Comparison of ENCODE assay signal across 8 cellular contexts in genomic region chr12:89863332-89863938, GRCh38.
A peak's percentile ranks its signal among the peaks of the same experiment; 100 is the strongest.
DNase-seq lines count a peak whose midpoint lies in the region; ATAC-seq and TF ChIP-seq lines count a peak whose summit lies in the region.

No MANE protein-coding gene starts in this region.

- peak overlapping the region; percentile 15 to 94 (median 57) for H3K27ac ChIP-seq in heart left ventricle
- H3K27ac ChIP-seq in left ventricle myocardium inferior (replicated peaks) = peak overlapping the region; percentile 75
- peak overlapping the region in 1 of 2 donors; percentile 80 for H3K27ac ChIP-seq in testis

- H3K4me1 Mint-ChIP-seq in activated CD4-positive, alpha-beta memory T cell treated with anti-CD3 and anti-CD28 coated beads, Interleukin-2, amount 10 ng/mL, durations not matched to agents 7 days and 5 days = peaks cover 50% of the 10 kb centered on the region

- H3K9me3 ChIP-seq in heart left ventricle (no peaks in the 10 kb centered on the region), left ventricle myocardium inferior (replicated peaks) (no peaks in the 10 kb centered on the region), testis (no peaks in the 10 kb centered on the region)

- H3K27me3 Mint-ChIP-seq in activated CD4-positive, alpha-beta memory T cell treated with anti-CD3 and anti-CD28 coated beads, Interleukin-2, amount 10 ng/mL, durations not matched to agents 7 days and 5 days = no peaks in the 10 kb centered on the region

- H3K36me3 Mint-ChIP-seq in activated CD4-positive, alpha-beta memory T cell treated with anti-CD3 and anti-CD28 coated beads, Interleukin-2, amount 10 ng/mL, durations not matched to agents 7 days and 5 days (ENCODE audit: low read depth) = peaks cover 15% of the 10 kb centered on the region

- H3K27ac Mint-ChIP-seq in activated CD4-positive, alpha-beta memory T cell treated with anti-CD3 and anti-CD28 coated beads, Interleukin-2, amount 10 ng/mL, durations not matched to agents 7 days and 5 days = peak overlapping the region; percentile 84

- POLR2A ChIA-PET in activated CD4-positive, alpha-beta memory T cell treated with anti-CD3 and anti-CD28 coated beads, Interleukin-2, amount 10 ng/mL, durations not matched to agents 7 days and 5 days (lab: Charles Lee) = interaction anchor here (0.7 to 3.7 kb wide), 17 partner anchors 8 to 517 kb away, joined by 3 to 61 read pairs (median 4); partner anchors contain the start of genes ATP2B1 and GALNT4

- H3K27me3 ChIP-seq in heart left ventricle (peaks cover 0 to 3% (median 0%) of the 10 kb centered on the region in 9 donors), left ventricle myocardium inferior (ENCODE audit: low read depth) (peaks cover 57% of the 10 kb centered on the region), testis (no peaks in the 10 kb centered on the region)

- CTCF ChIA-PET in activated CD4-positive, alpha-beta memory T cell treated with anti-CD3 and anti-CD28 coated beads, Interleukin-2, amount 10 ng/mL, durations not matched to agents 7 days and 5 days (lab: Charles Lee) = interaction anchor here (1.1 to 1.5 kb wide), 2 partner anchors 17 to 154 kb away, joined by 5 to 8 read pairs; partner anchors contain the start of gene ATP2B1

- ATAC-seq in heart left ventricle (peak in 2 of 4 donors; percentile 20 to 27), HG03432 (IDR thresholded peaks at IDR 0.05; ENCODE audit: unreplicated experiment) (peak; percentile 69)

- WGBS in heart left ventricle, 4 donors = 71 to 78% (median 75%) methylated on average over 9 of the region's 9 CpGs
- whole genome bisulfite sequencing in testis, 2 donors = 64 to 65% methylated on average over 9 of the region's 9 CpGs

- DNase-seq in heart left ventricle (no peak), cardiac septum (ENCODE audit: low spot score) (no peak), left ventricle myocardium inferior (no peak), testis (no peak), DMS79 treated with DMSO at 0.1 percent for 48 hours (lab: John Stamatoyannopoulos, UW) (no peak)
- DNase-seq in activated CD4-positive, alpha-beta memory T cell treated with anti-CD3 and anti-CD28 coated beads, Interleukin-2, amount 10 ng/mL, durations not matched to agents 7 days and 5 days = peak; percentile 59
- peak; percentile 61 for DNase-seq in stimulated activated CD8-positive, alpha-beta memory T cell treated with anti-CD3 and anti-CD28 coated beads, Interleukin-4, amount 100 ng/mL, for 48 hours

- H3K4me3 ChIP-seq in heart left ventricle = peak overlapping the region in 2 of 12 donors; percentile 8 to 25
- H3K4me3 ChIP-seq in left ventricle myocardium inferior = no peak overlapping the region
- H3K4me3 ChIP-seq in testis = no peak overlapping the region

- H3K4me3 Mint-ChIP-seq in activated CD4-positive, alpha-beta memory T cell treated with anti-CD3 and anti-CD28 coated beads, Interleukin-2, amount 10 ng/mL, durations not matched to agents 7 days and 5 days = peak overlapping the region; percentile 67

- intact Hi-C loops in heart left ventricle (cut with DNase I) = no loop called here
- intact Hi-C loops in cardiac septum (cut with DNase I) = no loop called here
- intact Hi-C loops in left ventricle myocardium inferior (cut with micrococcal nuclease) = no loop called here
- intact Hi-C loops in testis (cut with DNase I; ENCODE audit: low total_unique reads) = no loop called here

- H3K4me1 ChIP-seq in heart left ventricle = peaks cover 0 to 39% (median 0%) of the 10 kb centered on the region in 12 donors
- peaks cover 13% of the 10 kb centered on the region for H3K4me1 ChIP-seq in left ventricle myocardium inferior
- H3K4me1 ChIP-seq in testis = peaks cover 5% of the 10 kb centered on the region

- H3K36me3 ChIP-seq in heart left ventricle = no peaks in the 10 kb centered on the region
- H3K36me3 ChIP-seq in left ventricle myocardium inferior = no peaks in the 10 kb centered on the region
- no peaks in the 10 kb centered on the region for H3K36me3 ChIP-seq in testis (ENCODE audit: low read depth, missing control alignments)

- TF ChIP-seq POLR2A in heart left ventricle (IDR thresholded peaks at IDR 0.05) (no peak), testis (IDR thresholded peaks at IDR 0.05) (no peak)

- H3K9me3 Mint-ChIP-seq in activated CD4-positive, alpha-beta memory T cell treated with anti-CD3 and anti-CD28 coated beads, Interleukin-2, amount 10 ng/mL, durations not matched to agents 7 days and 5 days = peaks cover 6% of the 10 kb centered on the region

- no peak for TF ChIP-seq CTCF in heart left ventricle (IDR thresholded peaks at IDR 0.05)
- TF ChIP-seq CTCF in left ventricle myocardium inferior (IDR thresholded peaks at IDR 0.05; ENCODE audit: borderline replicate concordance) = no peak
- no peak for TF ChIP-seq CTCF in testis (IDR thresholded peaks at IDR 0.05)

Comparison
In these comparisons a context has a peak if more than half of its experiments do, and no peak if none do; other contexts are left out.
1. DNase-seq: peak in activated CD4-positive, alpha-beta memory T cell treated with anti-CD3 and anti-CD28 coated beads, Interleukin-2, amount 10 ng/mL, durations not matched to agents 7 days and 5 days (single experiment) and stimulated activated CD8-positive, alpha-beta memory T cell treated with anti-CD3 and anti-CD28 coated beads, Interleukin-4, amount 100 ng/mL, for 48 hours (single experiment); none in heart left ventricle (0 of 5), cardiac septum (single experiment), left ventricle myocardium inferior (single experiment), testis (single experiment) and DMS79 treated with DMSO at 0.1 percent for 48 hours (single experiment).